In the genomic region with DNA sequence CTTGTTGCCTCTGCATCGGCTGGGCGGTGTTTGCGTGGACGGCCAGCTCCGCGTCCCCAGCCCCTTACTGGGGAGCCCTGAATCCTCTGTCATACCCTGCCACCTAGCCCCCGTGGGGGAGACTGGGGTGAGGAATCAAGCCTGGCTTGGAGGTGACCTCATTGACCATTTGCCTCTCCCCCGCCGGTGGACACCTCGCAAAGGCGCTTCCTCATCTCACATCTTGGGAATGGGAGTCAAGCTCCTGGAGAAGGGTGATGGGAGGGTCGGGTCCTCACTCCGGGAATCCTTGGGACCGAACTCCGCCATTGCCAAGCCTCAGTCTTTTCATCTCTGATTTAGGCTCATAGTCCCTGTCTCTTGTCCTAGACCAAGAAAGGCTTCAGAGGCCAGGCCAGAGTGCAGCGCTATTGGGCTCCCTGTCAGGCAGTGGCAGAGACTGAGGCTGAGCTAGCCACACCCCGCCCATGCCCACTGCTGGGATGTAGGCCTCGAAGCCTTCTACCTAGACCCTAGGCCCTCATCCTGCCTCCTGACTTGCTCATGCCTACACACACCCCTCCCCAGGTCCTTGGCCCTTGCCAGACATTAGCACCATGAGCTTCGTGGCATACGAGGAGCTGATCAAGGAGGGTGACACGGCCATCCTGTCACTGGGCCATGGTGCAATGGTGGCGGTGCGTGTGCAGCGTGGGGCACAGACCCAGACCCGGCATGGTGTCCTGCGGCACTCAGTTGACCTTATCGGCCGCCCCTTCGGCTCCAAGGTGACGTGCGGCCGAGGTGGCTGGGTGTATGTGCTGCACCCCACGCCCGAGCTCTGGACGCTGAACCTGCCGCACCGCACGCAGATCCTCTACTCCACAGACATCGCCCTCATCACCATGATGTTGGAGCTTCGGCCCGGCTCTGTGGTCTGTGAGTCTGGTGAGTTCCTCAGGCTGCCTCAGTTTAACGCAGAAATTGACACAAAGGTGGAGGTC, we compare ENCODE assay signal across 7 cellular contexts. TPM values are rescaled to one million over a fixed set of nuclear protein-coding genes. Genes with fewer than 3 reads are reported as not detected.
DNase-seq lines count a peak whose midpoint lies in the region; ATAC-seq lines count a peak whose summit lies in the region.

No MANE protein-coding gene starts in this region.

- H3K27me3 ChIP-seq in subcutaneous abdominal adipose tissue (ENCODE audit: control insufficient read depth in 5 of 5, insufficient read depth in 4 of 5, low read length in 5 of 5), result no peaks in the 10 kb centered on the region

- H3K36me3 Mint-ChIP-seq in activated T-helper 1 cell treated with anti-CD3 and anti-CD28 coated beads, Interleukin-12 subunit alpha, Interleukin-12 subunit beta, Interleukin-2, Interleukin-4 antibody, amounts not matched to agents 30 ng/mL and 10 ng/mL and 1 ng/mL, durations not matched to agents 14 hours and 24 hours and 36 hours (ENCODE audit: low read depth), result peaks cover 6% of the 10 kb centered on the region

- H3K9me3 ChIP-seq in iPS-18c (ENCODE audit: control insufficient read depth, insufficient read depth, low read length) (no peaks in the 10 kb centered on the region), subcutaneous abdominal adipose tissue (ENCODE audit: control insufficient read depth in 5 of 5, low read length in 5 of 5) (no peaks in the 10 kb centered on the region)

- peaks cover 0 to 27% (median 17%) of the 10 kb centered on the region in 5 donors for H3K36me3 ChIP-seq in subcutaneous abdominal adipose tissue (ENCODE audit: control insufficient read depth in 5 of 5, insufficient read depth in 5 of 5, low read length in 5 of 5)

- H3K4me3 ChIP-seq in iPS-18c (ENCODE audit: insufficient read depth, low read depth, low read length) (peak overlapping the region; percentile 88), subcutaneous abdominal adipose tissue (ENCODE audit: low read depth in 1 of 5, low read length in 5 of 5) (peak overlapping the region; percentile 85 to 96 (median 93))

- no peaks in the 10 kb centered on the region for H3K9me3 Mint-ChIP-seq in activated T-helper 1 cell treated with anti-CD3 and anti-CD28 coated beads, Interleukin-12 subunit alpha, Interleukin-12 subunit beta, Interleukin-2, Interleukin-4 antibody, amounts not matched to agents 30 ng/mL and 10 ng/mL and 1 ng/mL, durations not matched to agents 14 hours and 24 hours and 36 hours

- peaks cover 8 to 55% (median 45%) of the 10 kb centered on the region in 5 donors for H3K4me1 ChIP-seq in subcutaneous abdominal adipose tissue (ENCODE audit: control insufficient read depth in 5 of 5, insufficient read depth in 5 of 5, low read length in 5 of 5)

- DNase-seq in activated T-helper 1 cell treated with anti-CD3 and anti-CD28 coated beads, Interleukin-12 subunit alpha, Interleukin-12 subunit beta, Interleukin-2, Interleukin-4 antibody, amounts not matched to agents 30 ng/mL and 10 ng/mL and 1 ng/mL, durations not matched to agents 14 hours and 24 hours and 36 hours (ENCODE audit: low spot score), result no peak
- no peak for DNase-seq in activated CD4-positive, CD25-positive, alpha-beta regulatory T cell (lab: John Stamatoyannopoulos, UW)
- no peak for DNase-seq in NAMALWA (ENCODE audit: low spot score)

- intact Hi-C loops in activated T-helper 1 cell treated with anti-CD3 and anti-CD28 coated beads, Interleukin-12 subunit alpha, Interleukin-12 subunit beta, Interleukin-2, Interleukin-4 antibody, amounts not matched to agents 30 ng/mL and 10 ng/mL and 1 ng/mL, durations not matched to agents 14 hours and 24 hours and 36 hours (cut with micrococcal nuclease), result loop anchor here (1.0 to 10.0 kb wide), 3 partner anchors 8 to 195 kb away; partner anchors contain the start of genes BAG5, COA8 and EIF5

- H3K4me1 Mint-ChIP-seq in activated T-helper 1 cell treated with anti-CD3 and anti-CD28 coated beads, Interleukin-12 subunit alpha, Interleukin-12 subunit beta, Interleukin-2, Interleukin-4 antibody, amounts not matched to agents 30 ng/mL and 10 ng/mL and 1 ng/mL, durations not matched to agents 14 hours and 24 hours and 36 hours (ENCODE audit: low read depth), result peaks cover 29% of the 10 kb centered on the region

- peak overlapping the region; percentile 92 for H3K27ac ChIP-seq in subcutaneous abdominal adipose tissue (ENCODE audit: low read depth, low read length)

- peaks cover under 1% of the 10 kb centered on the region for H3K27me3 Mint-ChIP-seq in activated T-helper 1 cell treated with anti-CD3 and anti-CD28 coated beads, Interleukin-12 subunit alpha, Interleukin-12 subunit beta, Interleukin-2, Interleukin-4 antibody, amounts not matched to agents 30 ng/mL and 10 ng/mL and 1 ng/mL, durations not matched to agents 14 hours and 24 hours and 36 hours (ENCODE audit: insufficient read depth)

- peak overlapping the region; percentile 96 for H3K27ac Mint-ChIP-seq in activated T-helper 1 cell treated with anti-CD3 and anti-CD28 coated beads, Interleukin-12 subunit alpha, Interleukin-12 subunit beta, Interleukin-2, Interleukin-4 antibody, amounts not matched to agents 30 ng/mL and 10 ng/mL and 1 ng/mL, durations not matched to agents 14 hours and 24 hours and 36 hours

- ATAC-seq in HG03039 (IDR thresholded peaks at IDR 0.05; ENCODE audit: unreplicated experiment) (peak; percentile 13), HG03460 (IDR thresholded peaks at IDR 0.05; ENCODE audit: unreplicated experiment) (no peak)

- H3K9ac ChIP-seq in subcutaneous abdominal adipose tissue (ENCODE audit: low read length in 5 of 5), result peak overlapping the region in 4 of 5 donors; percentile 81 to 96 (median 90)

- H3K4me3 Mint-ChIP-seq in activated T-helper 1 cell treated with anti-CD3 and anti-CD28 coated beads, Interleukin-12 subunit alpha, Interleukin-12 subunit beta, Interleukin-2, Interleukin-4 antibody, amounts not matched to agents 30 ng/mL and 10 ng/mL and 1 ng/mL, durations not matched to agents 14 hours and 24 hours and 36 hours, result peak overlapping the region; percentile 99

RNA-seq across cellular contexts. Expression of gene TRMT61A, which starts 0.7 kb away (rescaled TPM):
- 23.4 and 23.7 TPM in 2 replicates for total RNA-seq in activated T-helper 1 cell treated with anti-CD3 and anti-CD28 coated beads, Interleukin-12 subunit alpha, Interleukin-12 subunit beta, Interleukin-2, Interleukin-4 antibody, amounts not matched to agents 30 ng/mL and 10 ng/mL and 1 ng/mL, durations not matched to agents 14 hours and 24 hours and 36 hours

RNA-seq across cellular contexts. Expression of gene CKB, which starts 7.0 kb away (rescaled TPM):
- 13.7 and 16.0 TPM in 2 replicates for total RNA-seq in activated T-helper 1 cell treated with anti-CD3 and anti-CD28 coated beads, Interleukin-12 subunit alpha, Interleukin-12 subunit beta, Interleukin-2, Interleukin-4 antibody, amounts not matched to agents 30 ng/mL and 10 ng/mL and 1 ng/mL, durations not matched to agents 14 hours and 24 hours and 36 hours

RNA-seq across cellular contexts. Expression of gene BAG5, which starts 32.8 kb away (rescaled TPM):
- 33.8 and 34.1 TPM in 2 replicates for total RNA-seq in activated T-helper 1 cell treated with anti-CD3 and anti-CD28 coated beads, Interleukin-12 subunit alpha, Interleukin-12 subunit beta, Interleukin-2, Interleukin-4 antibody, amounts not matched to agents 30 ng/mL and 10 ng/mL and 1 ng/mL, durations not matched to agents 14 hours and 24 hours and 36 hours

RNA-seq across cellular contexts. Expression of gene COA8, which starts 33.1 kb away (rescaled TPM):
- total RNA-seq in activated T-helper 1 cell treated with anti-CD3 and anti-CD28 coated beads, Interleukin-12 subunit alpha, Interleukin-12 subunit beta, Interleukin-2, Interleukin-4 antibody, amounts not matched to agents 30 ng/mL and 10 ng/mL and 1 ng/mL, durations not matched to agents 14 hours and 24 hours and 36 hours, result 37.2 and 39.7 TPM in 2 replicates
